8 cellular contexts compared by ENCODE assay signal in genomic region chr17:38333635-38334295, GRCh38. TPM values are rescaled to one million over a fixed set of nuclear protein-coding genes. Genes with fewer than 3 reads are reported as not detected.
DNase-seq lines count a peak whose midpoint lies in the region; ATAC-seq and TF ChIP-seq lines count a peak whose summit lies in the region.

No MANE protein-coding gene starts in this region.

- H3K9me2 ChIP-seq in HCT116 (ENCODE audit: insufficient read depth), result no peaks in the 10 kb centered on the region

- H3K4me1 ChIP-seq in HCT116 (ENCODE audit: control insufficient read depth in 1 of 2, insufficient read depth in 2 of 2, low read length in 2 of 2) (no peaks in the 10 kb centered on the region), parathyroid adenoma (peaks cover 4% of the 10 kb centered on the region)

- H3K36me3 ChIP-seq in HCT116 (ENCODE audit: control insufficient read depth in 1 of 2, insufficient read depth in 2 of 2, low read length in 2 of 2), result no peaks in the 10 kb centered on the region
- H3K36me3 ChIP-seq in parathyroid adenoma (ENCODE audit: control insufficient read depth, insufficient read depth, low read length), result no peaks in the 10 kb centered on the region

- peak in 7 of 10 experiments; percentile 4 to 46 (median 17) for DNase-seq in CD4-positive, alpha-beta T cell
- no peak for DNase-seq in HCT116 (ENCODE audit: low read depth, low spot score)
- peak; percentile 48 for DNase-seq in T-helper 2 cell treated with Interferon-gamma antibody and Interleukin-4, amounts not matched to agents 5 μg/mL and 100 μg/mL, for 36 hours (ENCODE audit: low spot score)
- DNase-seq in effector CD4-positive, alpha-beta T cell, result peak; percentile 16
- no peak for DNase-seq in sciatic nerve (ENCODE audit: low spot score)

- intact Hi-C loops in CD4-positive, alpha-beta T cell (cut with DNase I, micrococcal nuclease), result no loop called here
- intact Hi-C loops in HCT116 (cut with micrococcal nuclease), result loop anchor here (5.0 kb wide), 1 partner anchor 79 kb away; no protein-coding TSS in a partner anchor
- intact Hi-C loops in sciatic nerve (cut with DNase I), result no loop called here

- POLR2A ChIA-PET in CD4-positive, alpha-beta T cell (lab: Charles Lee), result no interaction called here
- POLR2A ChIA-PET in HCT116 (lab: Charles Lee), result interaction anchor here (0.6 kb wide), 1 partner anchor 24 kb away, joined by 3 read pairs; no protein-coding TSS in a partner anchor

- BruUV-seq in HCT116 (replicated peaks; lab: Mats Ljungman, UMichigan), result no TSS peak

- CTCF ChIA-PET in CD4-positive, alpha-beta T cell (lab: Charles Lee), result no interaction called here
- CTCF ChIA-PET in HCT116 (lab: Charles Lee), result interaction anchor here (0.6 to 3.1 kb wide), 8 partner anchors 9 to 334 kb away, joined by 3 to 23 read pairs (median 6); partner anchors contain the start of gene SOCS7

- no peak overlapping the region for H3K4me3 Mint-ChIP-seq in CD4-positive, alpha-beta T cell
- H3K4me3 Mint-ChIP-seq in T-helper 2 cell treated with Interferon-gamma antibody and Interleukin-4, amounts not matched to agents 5 μg/mL and 100 μg/mL, for 36 hours, result no peak overlapping the region

- H3K36me3 Mint-ChIP-seq in CD4-positive, alpha-beta T cell (ENCODE audit: low read depth), result no peaks in the 10 kb centered on the region
- H3K36me3 Mint-ChIP-seq in T-helper 2 cell treated with Interferon-gamma antibody and Interleukin-4, amounts not matched to agents 5 μg/mL and 100 μg/mL, for 36 hours (ENCODE audit: low read depth), result no peaks in the 10 kb centered on the region

- H3K4me2 ChIP-seq in HCT116 (ENCODE audit: low read length) (no peak overlapping the region), parathyroid adenoma (ENCODE audit: low read length) (no peak overlapping the region)

- H3K79me2 ChIP-seq in HCT116 (ENCODE audit: insufficient read depth, low read length) (no peaks in the 10 kb centered on the region), parathyroid adenoma (no peaks in the 10 kb centered on the region)

- no peak for TF ChIP-seq CTCF in CD4-positive, alpha-beta T cell (IDR thresholded peaks at IDR 0.05)
- peak; percentile 60 to 98 (median 93); a peak in 5 of 6 replicates for TF ChIP-seq CTCF in HCT116 (IDR thresholded peaks at IDR 0.05 in 2 of 3, conservative IDR thresholded peaks at IDR 0.05 in 1 of 3; ENCODE audit: borderline replicate concordance in 1 of 3, insufficient read depth in 1 of 3, low read depth in 2 of 3, low read length in 2 of 3)
- TF ChIP-seq CTCF in parathyroid adenoma (IDR thresholded peaks at IDR 0.05), result peak; percentile 49

- H3K27ac Mint-ChIP-seq in CD4-positive, alpha-beta T cell, result no peak overlapping the region
- H3K27ac Mint-ChIP-seq in T-helper 2 cell treated with Interferon-gamma antibody and Interleukin-4, amounts not matched to agents 5 μg/mL and 100 μg/mL, for 36 hours, result no peak overlapping the region

- H3K9ac ChIP-seq in HCT116 (ENCODE audit: low read length), result no peak overlapping the region
- no peak overlapping the region for H3K9ac ChIP-seq in parathyroid adenoma

- RAD21 ChIA-PET in HCT116 (lab: Charles Lee; ENCODE audit: low non-redundant PET in 1 of 2, low total read pairs in 2 of 2, uncharacterized antibody in 2 of 2, unreplicated experiment in 2 of 2), result interaction anchor here (0.6 to 1.4 kb wide), 3 partner anchors 11 to 81 kb away, joined by 3 to 4 read pairs (median 3); no protein-coding TSS in a partner anchor

- no peak overlapping the region for H3K27ac ChIP-seq in CD4-positive, alpha-beta T cell (ENCODE audit: low read depth, low read length)
- no peak overlapping the region for H3K27ac ChIP-seq in HCT116 (ENCODE audit: low read depth, low read length)
- H3K27ac ChIP-seq in parathyroid adenoma, result no peak overlapping the region

- TF ChIP-seq POLR2A in HCT116 (IDR thresholded peaks at IDR 0.05; ENCODE audit: borderline replicate concordance, extremely low read depth, insufficient read depth, insufficient read length), result no peak

- H3K4me1 Mint-ChIP-seq in CD4-positive, alpha-beta T cell (ENCODE audit: low read depth), result no peaks in the 10 kb centered on the region
- H3K4me1 Mint-ChIP-seq in T-helper 2 cell treated with Interferon-gamma antibody and Interleukin-4, amounts not matched to agents 5 μg/mL and 100 μg/mL, for 36 hours (ENCODE audit: low read depth), result no peaks in the 10 kb centered on the region

- TF ChIP-seq RAD21 in HCT116 (IDR thresholded peaks at IDR 0.05; ENCODE audit: low read depth), result peak; percentile 74

- no peaks in the 10 kb centered on the region for H3K9me3 ChIP-seq in CD4-positive, alpha-beta T cell (ENCODE audit: control insufficient read depth, low read length)
- no peaks in the 10 kb centered on the region for H3K9me3 ChIP-seq in HCT116 (ENCODE audit: control insufficient read depth in 1 of 2, insufficient read depth in 1 of 2, low read depth in 1 of 2, low read length in 2 of 2)
- no peaks in the 10 kb centered on the region for H3K9me3 ChIP-seq in parathyroid adenoma (ENCODE audit: control insufficient read depth, low read length)

- H4K20me1 ChIP-seq in HCT116 (ENCODE audit: insufficient read depth), result no peaks in the 10 kb centered on the region

- no peaks in the 10 kb centered on the region for H3K27me3 ChIP-seq in CD4-positive, alpha-beta T cell (ENCODE audit: control insufficient read depth, insufficient read depth, low read length)
- no peaks in the 10 kb centered on the region for H3K27me3 ChIP-seq in HCT116 (ENCODE audit: insufficient read depth, low read length)
- H3K27me3 ChIP-seq in parathyroid adenoma (ENCODE audit: control insufficient read depth, insufficient read depth, low read length), result no peaks in the 10 kb centered on the region

- ATAC-seq in CD4-positive, alpha-beta T cell (ENCODE audit: poor library complexity), result peak; percentile 51
- ATAC-seq in HCT116 (peak; percentile 90), HG03469 (IDR thresholded peaks at IDR 0.05; ENCODE audit: unreplicated experiment) (no peak), sciatic nerve (no peak), GM21526 (IDR thresholded peaks at IDR 0.05; ENCODE audit: low FRiP score, unreplicated experiment) (no peak)

- peaks cover 20% of the 10 kb centered on the region for H3K27me3 Mint-ChIP-seq in CD4-positive, alpha-beta T cell
- peaks cover 2% of the 10 kb centered on the region for H3K27me3 Mint-ChIP-seq in T-helper 2 cell treated with Interferon-gamma antibody and Interleukin-4, amounts not matched to agents 5 μg/mL and 100 μg/mL, for 36 hours (ENCODE audit: low read depth)

- H3K4me3 ChIP-seq in HCT116 (replicated peaks in 1 of 2; ENCODE audit: low read depth in 1 of 2, low read length in 2 of 2), result no peak overlapping the region
- H3K4me3 ChIP-seq in parathyroid adenoma (ENCODE audit: low read depth, low read length), result no peak overlapping the region

- no peak overlapping the region for H2AFZ ChIP-seq in HCT116 (ENCODE audit: low read depth, low read length, poor library complexity, severe bottlenecking)
- H2AFZ ChIP-seq in parathyroid adenoma, result no peak overlapping the region

- no peaks in the 10 kb centered on the region for H3K9me3 Mint-ChIP-seq in CD4-positive, alpha-beta T cell
- H3K9me3 Mint-ChIP-seq in T-helper 2 cell treated with Interferon-gamma antibody and Interleukin-4, amounts not matched to agents 5 μg/mL and 100 μg/mL, for 36 hours, result no peaks in the 10 kb centered on the region

TF ChIP-seq in HCT116, 20 proteins besides CTCF, POLR2A, EP300 and RAD21:
- TF ChIP-seq SP1 (IDR thresholded peaks at IDR 0.05; ENCODE audit: low read depth) (no peak), EZH2phosphoT487 (IDR thresholded peaks at IDR 0.05; ENCODE audit: borderline replicate concordance) (no peak), ZNF274 (IDR thresholded peaks at IDR 0.05; ENCODE audit: low read depth, low read length) (no peak), ATF3 (IDR thresholded peaks at IDR 0.05) (no peak), REST (IDR thresholded peaks at IDR 0.05; ENCODE audit: low read depth) (no peak), YY1 (IDR thresholded peaks at IDR 0.05; ENCODE audit: extremely low read depth, insufficient replicate concordance, low read depth, low read length) (peak; percentile 14)

RNA-seq across cellular contexts. Expression of gene GPR179, which starts 10.0 kb away (rescaled TPM):
- not detected for total RNA-seq in CD4-positive, alpha-beta T cell
- total RNA-seq in HCT116 (2021; ENCODE audit: unreplicated experiment) (0.17 TPM), sciatic nerve (0.22 TPM)
- 0.12 and 0.17 TPM in 2 replicates for polyA plus RNA-seq in HCT116 (2012)

RNA-seq across cellular contexts. Expression of gene SOCS7, which starts 17.9 kb away (rescaled TPM):
- 10 to 100 TPM; 13.7 to 16.9 TPM for total RNA-seq in CD4-positive, alpha-beta T cell
- 49.9 TPM for total RNA-seq in HCT116 (2021; ENCODE audit: unreplicated experiment)
- 39.1 and 43.2 TPM in 2 replicates for polyA plus RNA-seq in HCT116 (2012)
- total RNA-seq in sciatic nerve, result 24.6 TPM

RNA-seq across cellular contexts. Expression of gene MRPL45, which starts 36.8 kb away (rescaled TPM):
- total RNA-seq in CD4-positive, alpha-beta T cell, result 10 to 100 TPM; 17.5 to 17.7 TPM
- 76.1 TPM for total RNA-seq in HCT116 (2021; ENCODE audit: unreplicated experiment)
- polyA plus RNA-seq in HCT116 (2012), result 45.1 and 66.9 TPM in 2 replicates
- total RNA-seq in sciatic nerve, result 21.8 TPM

Comparison
In these comparisons a context has a peak if more than half of its experiments do, and no peak if none do; other contexts are left out.
1. ATAC-seq: peak in CD4-positive, alpha-beta T cell (single experiment) and HCT116 (single experiment); none in HG03469 (single experiment), sciatic nerve (single experiment) and GM21526 (single experiment).
2. DNase-seq: peak in CD4-positive, alpha-beta T cell (7 of 10), T-helper 2 cell treated with Interferon-gamma antibody and Interleukin-4, amounts not matched to agents 5 μg/mL and 100 μg/mL, for 36 hours (single experiment) and effector CD4-positive, alpha-beta T cell (single experiment); none in HCT116 (single experiment) and sciatic nerve (single experiment).